Comparison of ENCODE assay signal across 12 cellular contexts in the genomic region with DNA sequence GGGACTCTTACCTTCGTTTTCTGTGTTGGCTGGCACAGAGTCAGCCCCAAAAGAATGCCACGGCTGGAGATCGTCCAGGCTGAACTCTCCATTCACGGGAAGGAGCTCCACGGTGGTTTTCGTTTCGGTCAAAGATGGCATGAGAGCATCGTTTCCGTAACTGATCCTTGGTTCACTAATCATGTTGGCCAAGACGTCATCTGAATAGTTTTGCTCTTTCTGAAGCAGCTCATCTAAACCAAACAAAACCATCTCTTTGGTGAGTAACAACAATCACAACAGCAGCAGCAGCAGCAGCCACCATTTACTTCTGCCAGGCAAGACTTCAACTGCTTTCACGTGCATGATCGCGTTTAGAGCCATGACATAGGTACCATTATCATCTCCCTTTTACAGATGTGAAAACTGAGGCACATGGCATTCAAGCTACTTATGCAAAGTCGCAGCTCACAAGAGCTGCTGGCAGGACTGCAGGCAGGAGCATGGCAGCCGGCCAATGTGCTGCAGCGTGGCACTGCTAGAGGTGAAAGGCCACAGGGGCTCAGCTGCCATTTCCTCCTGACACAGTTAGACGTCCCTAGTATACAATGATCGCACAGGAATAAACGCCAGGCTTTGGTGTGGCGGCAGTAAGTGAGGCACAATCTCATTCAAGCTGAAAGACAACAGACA.
DNase-seq lines count a peak whose midpoint lies in the region; TF ChIP-seq lines count a peak whose summit lies in the region.
"Had no signal": no experiment of that assay in that cellular context is flagged by ENCODE, and none has a peak within 500 bp of the region (broad histone marks: within the 10 kb centered on the region; RNA-seq: fewer than 3 reads in every experiment).

No MANE protein-coding gene starts in this region.

- H3K36me3 ChIP-seq in BE2C (peaks cover 11% of the 10 kb centered on the region), OCI-LY1 (ENCODE audit: insufficient read depth, low read length) (no peaks in the 10 kb centered on the region), spleen (peaks cover 0 to 18% (median 0%) of the 10 kb centered on the region in 6 donors)

- intact Hi-C loops in spleen (cut with DNase I; ENCODE audit: low total_unique reads): no loop called here

- no peaks in the 10 kb centered on the region for H3F3A ChIP-seq in OCI-LY1 (ENCODE audit: insufficient read depth, low read length)

- H3K9me2 ChIP-seq in OCI-LY1 (ENCODE audit: low read depth, low read length): no peaks in the 10 kb centered on the region

- H2AFZ ChIP-seq in OCI-LY1 (ENCODE audit: low read length): no peak overlapping the region

- H3K4me3 Mint-ChIP-seq in endothelial cell (ENCODE audit: unreplicated experiment): no peak overlapping the region

- TF ChIP-seq CTCF in BE2C (IDR thresholded peaks at IDR 0.05; ENCODE audit: low read depth, low read length): no peak
- no peak for TF ChIP-seq CTCF in OCI-LY1 (IDR thresholded peaks at IDR 0.05; ENCODE audit: low read length)
- no peak for TF ChIP-seq CTCF in endothelial cell (IDR thresholded peaks at IDR 0.05; ENCODE audit: unreplicated experiment)
- no peak for TF ChIP-seq CTCF in spleen (IDR thresholded peaks at IDR 0.05 in 8 of 11, conservative IDR thresholded peaks at IDR 0.05 in 3 of 11)

- no peaks in the 10 kb centered on the region for H3K9me3 Mint-ChIP-seq in endothelial cell (ENCODE audit: unreplicated experiment)

- H3K9me3 ChIP-seq in BE2C (no peaks in the 10 kb centered on the region; the same call in 1 of the 2 replicates), OCI-LY1 (ENCODE audit: low read length) (no peaks in the 10 kb centered on the region), spleen (no peaks in the 10 kb centered on the region)
- H3K9me3 ChIP-seq: lower lobe of right lung had no signal

- H3K27ac ChIP-seq in OCI-LY1 (ENCODE audit: low read depth, low read length, poor library complexity, severe bottlenecking): peak overlapping the region; percentile 59
- H3K27ac ChIP-seq in spleen: peak overlapping the region in 1 of 8 donors; percentile 26
- H3K27ac ChIP-seq: lower lobe of right lung had no signal

- no peak for TF ChIP-seq POLR2A in spleen (IDR thresholded peaks at IDR 0.05)

- WGBS in spleen, 5 donors: 81 to 90% (median 86%) methylated on average over 20 of the region's 20 CpGs

- peaks cover 43% of the 10 kb centered on the region for H3K4me1 Mint-ChIP-seq in endothelial cell (ENCODE audit: unreplicated experiment)

- H3K27me3 ChIP-seq in BE2C (no peaks in the 10 kb centered on the region), OCI-LY1 (ENCODE audit: insufficient read depth, low read length) (no peaks in the 10 kb centered on the region), spleen (replicated peaks in 1 of 7) (no peaks in the 10 kb centered on the region)

- peaks cover 37% of the 10 kb centered on the region for H3K36me3 Mint-ChIP-seq in endothelial cell (ENCODE audit: low read depth, unreplicated experiment)

- H3K4me1 ChIP-seq in BE2C: peaks cover 34% of the 10 kb centered on the region
- peaks cover 25% of the 10 kb centered on the region for H3K4me1 ChIP-seq in OCI-LY1 (ENCODE audit: insufficient read depth, low read length, severe bottlenecking)
- H3K4me1 ChIP-seq in spleen: peaks cover 0 to 22% (median 7%) of the 10 kb centered on the region in 6 donors

- peak; percentile 67 for DNase-seq in BE2C
- no peak for DNase-seq in endothelial cell (ENCODE audit: low spot score)
- peak; percentile 40 for DNase-seq in mucosa of gallbladder (ENCODE audit: low spot score)
- no peak for DNase-seq in activated T-cell treated with anti-CD3 and anti-CD28 coated beads, Interleukin-2, amount 50 U/mL, for 48 hours
- DNase-seq in spleen: no peak
- no peak for DNase-seq in NCI-H774 (lab: John Stamatoyannopoulos, UW)
- no peak for DNase-seq in NCI-H187 (lab: John Stamatoyannopoulos, UW)
- DNase-seq: Kasumi-1; lower lobe of right lung; NCI-H1436 treated with DMSO at 0.1 percent for 48 hours; NK-92 treated with Interleukin-12 subunit alpha and Interleukin-12 subunit beta, amount 100 ng/mL, for 24 hours had no signal

- H3K27ac Mint-ChIP-seq in endothelial cell (ENCODE audit: unreplicated experiment): peak overlapping the region; percentile 65

- no peak overlapping the region; the same call in 1 of the 2 replicates for H3K9ac ChIP-seq in OCI-LY1 (ENCODE audit: low read length)

- H3K27me3 Mint-ChIP-seq in endothelial cell (ENCODE audit: unreplicated experiment): peaks cover 9% of the 10 kb centered on the region

- H4K20me1 ChIP-seq in OCI-LY1 (ENCODE audit: insufficient read depth, low read length): no peaks in the 10 kb centered on the region

- H3K4me3 ChIP-seq in BE2C (ENCODE audit: low read depth, low read length) (no peak overlapping the region), OCI-LY1 (ENCODE audit: low read depth, low read length, poor library complexity, severe bottlenecking) (peak overlapping the region; percentile 45), spleen (no peak overlapping the region)
- H3K4me3 ChIP-seq: lower lobe of right lung had no signal

- no peaks in the 10 kb centered on the region for H3K79me2 ChIP-seq in OCI-LY1 (ENCODE audit: insufficient read depth, low read length)

- peak overlapping the region; percentile 63 for H3K4me2 ChIP-seq in OCI-LY1 (ENCODE audit: low read length)

Comparison
In these comparisons a context has a peak if more than half of its experiments do, and no peak if none do; other contexts are left out.
1. DNase-seq: peak in BE2C (single experiment) and mucosa of gallbladder (single experiment); none in endothelial cell (single experiment), activated T-cell treated with anti-CD3 and anti-CD28 coated beads, Interleukin-2, amount 50 U/mL, for 48 hours (0 of 2), spleen (single experiment), NCI-H774 (single experiment) and NCI-H187 (0 of 2).